ENCODE assay signal across 13 cellular contexts in genomic region chr18:57931038-57931437, GRCh38.
DNase-seq lines count a peak whose midpoint lies in the region; ATAC-seq, FAIRE-seq and TF ChIP-seq lines count a peak whose summit lies in the region.
"Had no signal": no experiment of that assay in that cellular context is flagged by ENCODE, and none has a peak within 500 bp of the region (broad histone marks: within the 10 kb centered on the region; RNA-seq: fewer than 3 reads in every experiment).

No MANE protein-coding gene starts in this region.

- H3K4me3 ChIP-seq in GM12864 (ENCODE audit: low read depth, low read length) (no peak overlapping the region), kidney (ENCODE audit: low read length in 2 of 2) (peak overlapping the region; percentile 11 to 14)
- H3K4me3 ChIP-seq: prostate gland had no signal

- DNase-seq in GM12864 (ENCODE audit: low read depth) = peak; percentile 47
- no peak for DNase-seq in kidney
- no peak for DNase-seq in sciatic nerve (ENCODE audit: low spot score)
- no peak for DNase-seq in NCI-H82 (lab: John Stamatoyannopoulos, UW)
- no peak for DNase-seq in MV-4-11 (lab: John Stamatoyannopoulos, UW)
- no peak for DNase-seq in LoVo (ENCODE audit: low spot score)
- DNase-seq: activated effector memory CD4-positive, alpha-beta T cell treated with anti-CD3 and anti-CD28 coated beads, Interleukin-2, amount 50 U/mL, for 16 hours had no signal

- no peaks in the 10 kb centered on the region for H3K36me3 ChIP-seq in kidney (ENCODE audit: control insufficient read depth in 1 of 2, insufficient read depth in 2 of 2, low read length in 2 of 2)
- H3K36me3 ChIP-seq: prostate gland had no signal

- no peaks in the 10 kb centered on the region for H3K9me3 ChIP-seq in kidney (ENCODE audit: control insufficient read depth in 1 of 2, low read length in 2 of 2)
- H3K9me3 ChIP-seq: prostate gland had no signal

- H3K27ac ChIP-seq in kidney (ENCODE audit: low read depth in 2 of 2, low read length in 2 of 2) = no peak overlapping the region
- H3K27ac ChIP-seq: prostate gland, VCaP had no signal

- no peak overlapping the region for H3K9ac ChIP-seq in kidney (ENCODE audit: low read length in 2 of 2)

- no peaks in the 10 kb centered on the region for H3K4me1 ChIP-seq in kidney (ENCODE audit: control insufficient read depth in 1 of 2, insufficient read depth in 1 of 2, low read depth in 1 of 2, low read length in 2 of 2)
- H3K4me1 ChIP-seq: prostate gland had no signal

- TF ChIP-seq CTCF in GM12864 (IDR thresholded peaks at IDR 0.05; ENCODE audit: low read depth, low read length, missing control alignments) = no peak
- TF ChIP-seq CTCF in kidney (IDR thresholded peaks at IDR 0.05; ENCODE audit: borderline replicate concordance, extremely low read depth, insufficient read depth) = no peak

- FAIRE-seq in kidney (lab: Jason Lieb, UNC) = no peak
- FAIRE-seq: endometrium, HTR-8/SVneo had no signal

- ATAC-seq in GM21381 (IDR thresholded peaks at IDR 0.05; ENCODE audit: unreplicated experiment) = peak; percentile 73
- peak; percentile 66 for ATAC-seq in HG03571 (IDR thresholded peaks at IDR 0.05; ENCODE audit: unreplicated experiment)
- ATAC-seq in sciatic nerve = no peak

- intact Hi-C loops in kidney (cut with DNase I) = no loop called here
- intact Hi-C loops in sciatic nerve (cut with DNase I) = no loop called here
